Comparison of ENCODE assay signal across 9 cellular contexts in the genomic region with DNA sequence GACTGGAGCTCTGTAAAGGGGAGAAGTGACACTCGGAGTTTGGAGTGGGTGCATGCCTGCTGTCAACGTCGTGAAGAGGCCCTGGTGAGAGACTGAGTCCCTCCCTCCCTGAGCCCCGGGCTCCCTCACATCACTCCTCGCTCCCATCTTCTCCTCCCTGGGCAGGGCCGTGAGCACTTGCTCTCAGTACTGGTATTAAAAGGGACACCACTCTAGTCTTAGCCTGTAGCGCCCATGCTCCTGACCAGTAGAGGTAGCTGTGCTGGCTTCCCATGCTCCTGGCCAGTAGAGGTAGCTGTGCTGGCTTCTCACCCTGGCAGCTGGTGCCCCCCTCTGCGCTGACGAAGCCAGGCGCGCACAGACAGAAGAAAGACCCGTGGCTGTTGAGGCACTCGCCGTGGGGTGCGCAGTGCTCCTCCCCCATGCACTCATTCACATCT. TPM values are rescaled to one million over a fixed set of nuclear protein-coding genes. Genes with fewer than 3 reads are reported as not detected.
A peak's percentile ranks its signal among the peaks of the same experiment; 100 is the strongest.
DNase-seq lines count a peak whose midpoint lies in the region; ATAC-seq and TF ChIP-seq lines count a peak whose summit lies in the region.
"Had no signal": no experiment of that assay in that cellular context is flagged by ENCODE, and none has a peak within 500 bp of the region (broad histone marks: within the 10 kb centered on the region; RNA-seq: fewer than 3 reads in every experiment).

No MANE protein-coding gene starts in this region.

- H2AFZ ChIP-seq in OCI-LY1 (ENCODE audit: low read length): no peak overlapping the region

- no peaks in the 10 kb centered on the region for H3F3A ChIP-seq in OCI-LY1 (ENCODE audit: insufficient read depth, low read length)

- no peaks in the 10 kb centered on the region for H4K20me1 ChIP-seq in OCI-LY1 (ENCODE audit: insufficient read depth, low read length)

- H3K27ac Mint-ChIP-seq in activated naive CD8-positive, alpha-beta T cell treated with anti-CD3 and anti-CD28 coated beads, Interleukin-2, amount 10 ng/mL, durations not matched to agents 7 days and 5 days: no peak overlapping the region
- no peak overlapping the region for H3K27ac Mint-ChIP-seq in activated naive CD8-positive, alpha-beta T cell treated with anti-CD3 and anti-CD28 coated beads for 36 hours
- H3K27ac Mint-ChIP-seq in stimulated activated effector memory CD8-positive, alpha-beta T cell treated with anti-CD3 and anti-CD28 coated beads, Interleukin-12 subunit alpha, Interleukin-12 subunit beta, amount 100 ng/mL, for 72 hours: no peak overlapping the region

- H3K4me1 Mint-ChIP-seq in activated naive CD8-positive, alpha-beta T cell treated with anti-CD3 and anti-CD28 coated beads, Interleukin-2, amount 10 ng/mL, durations not matched to agents 7 days and 5 days: no peaks in the 10 kb centered on the region
- no peaks in the 10 kb centered on the region for H3K4me1 Mint-ChIP-seq in activated naive CD8-positive, alpha-beta T cell treated with anti-CD3 and anti-CD28 coated beads for 36 hours
- peaks cover 5% of the 10 kb centered on the region for H3K4me1 Mint-ChIP-seq in stimulated activated effector memory CD8-positive, alpha-beta T cell treated with anti-CD3 and anti-CD28 coated beads, Interleukin-12 subunit alpha, Interleukin-12 subunit beta, amount 100 ng/mL, for 72 hours

- peak; percentile 20 for DNase-seq in activated naive CD8-positive, alpha-beta T cell treated with anti-CD3 and anti-CD28 coated beads, Interleukin-2, amount 10 ng/mL, durations not matched to agents 7 days and 5 days
- no peak for DNase-seq in activated naive CD8-positive, alpha-beta T cell treated with anti-CD3 and anti-CD28 coated beads for 36 hours
- no peak for DNase-seq in epithelial cell of proximal tubule (ENCODE audit: low read depth)
- DNase-seq in spleen: peak; percentile 51
- no peak for DNase-seq in esophagus squamous epithelium (lab: John Stamatoyannopoulos, UW)
- DNase-seq in stimulated activated effector memory CD8-positive, alpha-beta T cell treated with anti-CD3 and anti-CD28 coated beads, Interleukin-12 subunit alpha, Interleukin-12 subunit beta, amount 100 ng/mL, for 72 hours (ENCODE audit: low spot score in 2 of 2): no peak
- DNase-seq in middle frontal gyrus (ENCODE audit: extremely low spot score, low spot score): no peak
- DNase-seq: NCI-H226 had no signal

- no peaks in the 10 kb centered on the region for H3K9me2 ChIP-seq in OCI-LY1 (ENCODE audit: low read depth, low read length)

- no peaks in the 10 kb centered on the region for H3K9me3 Mint-ChIP-seq in activated naive CD8-positive, alpha-beta T cell treated with anti-CD3 and anti-CD28 coated beads, Interleukin-2, amount 10 ng/mL, durations not matched to agents 7 days and 5 days
- no peaks in the 10 kb centered on the region for H3K9me3 Mint-ChIP-seq in activated naive CD8-positive, alpha-beta T cell treated with anti-CD3 and anti-CD28 coated beads for 36 hours
- no peaks in the 10 kb centered on the region for H3K9me3 Mint-ChIP-seq in stimulated activated effector memory CD8-positive, alpha-beta T cell treated with anti-CD3 and anti-CD28 coated beads, Interleukin-12 subunit alpha, Interleukin-12 subunit beta, amount 100 ng/mL, for 72 hours

- POLR2A ChIA-PET in activated naive CD8-positive, alpha-beta T cell treated with anti-CD3 and anti-CD28 coated beads, Interleukin-2, amount 10 ng/mL, durations not matched to agents 7 days and 5 days (lab: Charles Lee): no interaction called here

- H3K4me3 ChIP-seq in OCI-LY1 (ENCODE audit: low read depth, low read length, poor library complexity, severe bottlenecking) (no peak overlapping the region), epithelial cell of proximal tubule (ENCODE audit: low read depth, low read length) (no peak overlapping the region), spleen (no peak overlapping the region), esophagus squamous epithelium (no peak overlapping the region)

- TF ChIP-seq CTCF in OCI-LY1 (IDR thresholded peaks at IDR 0.05; ENCODE audit: low read length): peak; percentile 13; the same call in 1 of the 2 replicates
- peak; percentile 64 for TF ChIP-seq CTCF in epithelial cell of proximal tubule (conservative IDR thresholded peaks at IDR 0.05; ENCODE audit: low read depth, low read length)
- TF ChIP-seq CTCF in spleen (IDR thresholded peaks at IDR 0.05 in 8 of 11, conservative IDR thresholded peaks at IDR 0.05 in 3 of 11): no peak
- TF ChIP-seq CTCF in esophagus squamous epithelium (IDR thresholded peaks at IDR 0.05): no peak

- H3K9me3 ChIP-seq in OCI-LY1 (ENCODE audit: low read length) (no peaks in the 10 kb centered on the region), spleen (no peaks in the 10 kb centered on the region), esophagus squamous epithelium (no peaks in the 10 kb centered on the region)

- 52 to 64% (median 59%) methylated on average over 15 of the region's 15 CpGs for WGBS in spleen, 5 donors
- WGBS in esophagus squamous epithelium, 2 donors: 64 to 80% methylated on average over 1 to 7 of the region's 15 CpGs

- no peak for ATAC-seq in activated naive CD8-positive, alpha-beta T cell treated with anti-CD3 and anti-CD28 coated beads, Interleukin-2, amount 10 ng/mL, durations not matched to agents 7 days and 5 days (ENCODE audit: low read depth)
- ATAC-seq in stimulated activated effector memory CD8-positive, alpha-beta T cell treated with anti-CD3 and anti-CD28 coated beads, Interleukin-12 subunit alpha, Interleukin-12 subunit beta, amount 100 ng/mL, for 72 hours: no peak

- TF ChIP-seq POLR2A in spleen (IDR thresholded peaks at IDR 0.05) (no peak), esophagus squamous epithelium (IDR thresholded peaks at IDR 0.05) (no peak)

- H3K27me3 Mint-ChIP-seq in activated naive CD8-positive, alpha-beta T cell treated with anti-CD3 and anti-CD28 coated beads, Interleukin-2, amount 10 ng/mL, durations not matched to agents 7 days and 5 days: peaks cover 17% of the 10 kb centered on the region
- H3K27me3 Mint-ChIP-seq in activated naive CD8-positive, alpha-beta T cell treated with anti-CD3 and anti-CD28 coated beads for 36 hours: peaks cover 13% of the 10 kb centered on the region

- no peaks in the 10 kb centered on the region for H3K79me2 ChIP-seq in OCI-LY1 (ENCODE audit: insufficient read depth, low read length)

- no peak overlapping the region for H3K4me2 ChIP-seq in OCI-LY1 (ENCODE audit: low read length)

- no peak overlapping the region for H3K4me3 Mint-ChIP-seq in activated naive CD8-positive, alpha-beta T cell treated with anti-CD3 and anti-CD28 coated beads, Interleukin-2, amount 10 ng/mL, durations not matched to agents 7 days and 5 days
- no peak overlapping the region for H3K4me3 Mint-ChIP-seq in activated naive CD8-positive, alpha-beta T cell treated with anti-CD3 and anti-CD28 coated beads for 36 hours
- no peak overlapping the region for H3K4me3 Mint-ChIP-seq in stimulated activated effector memory CD8-positive, alpha-beta T cell treated with anti-CD3 and anti-CD28 coated beads, Interleukin-12 subunit alpha, Interleukin-12 subunit beta, amount 100 ng/mL, for 72 hours

- no peaks in the 10 kb centered on the region for H3K36me3 Mint-ChIP-seq in activated naive CD8-positive, alpha-beta T cell treated with anti-CD3 and anti-CD28 coated beads, Interleukin-2, amount 10 ng/mL, durations not matched to agents 7 days and 5 days
- no peaks in the 10 kb centered on the region for H3K36me3 Mint-ChIP-seq in activated naive CD8-positive, alpha-beta T cell treated with anti-CD3 and anti-CD28 coated beads for 36 hours
- H3K36me3 Mint-ChIP-seq in stimulated activated effector memory CD8-positive, alpha-beta T cell treated with anti-CD3 and anti-CD28 coated beads, Interleukin-12 subunit alpha, Interleukin-12 subunit beta, amount 100 ng/mL, for 72 hours: no peaks in the 10 kb centered on the region

- H3K36me3 ChIP-seq in OCI-LY1 (ENCODE audit: insufficient read depth, low read length): no peaks in the 10 kb centered on the region
- no peaks in the 10 kb centered on the region for H3K36me3 ChIP-seq in spleen
- peaks cover 0 to 87% (median 5%) of the 10 kb centered on the region in 3 donors for H3K36me3 ChIP-seq in esophagus squamous epithelium

- no peaks in the 10 kb centered on the region for H3K4me1 ChIP-seq in OCI-LY1 (ENCODE audit: insufficient read depth, low read length, severe bottlenecking)
- peaks cover 0 to 15% (median 8%) of the 10 kb centered on the region in 6 donors for H3K4me1 ChIP-seq in spleen
- H3K4me1 ChIP-seq in esophagus squamous epithelium: peaks cover 0 to 15% (median 4%) of the 10 kb centered on the region in 3 donors

- intact Hi-C loops in spleen (cut with DNase I; ENCODE audit: low total_unique reads) (no loop called here), esophagus squamous epithelium (cut with DNase I) (no loop called here)

- no peak overlapping the region for H3K27ac ChIP-seq in OCI-LY1 (ENCODE audit: low read depth, low read length, poor library complexity, severe bottlenecking)
- no peak overlapping the region for H3K27ac ChIP-seq in spleen
- H3K27ac ChIP-seq in esophagus squamous epithelium: no peak overlapping the region

- H3K27me3 ChIP-seq in OCI-LY1 (ENCODE audit: insufficient read depth, low read length): no peaks in the 10 kb centered on the region
- H3K27me3 ChIP-seq in spleen (replicated peaks in 1 of 7): peaks cover 0 to 20% (median 0%) of the 10 kb centered on the region in 7 donors
- H3K27me3 ChIP-seq in esophagus squamous epithelium: no peaks in the 10 kb centered on the region

- H3K9ac ChIP-seq in OCI-LY1 (ENCODE audit: low read length): no peak overlapping the region

RNA-seq across cellular contexts. Expression of a gene that starts 14.7 kb away (rescaled TPM):
- 10 to 100 TPM; 31.2 to 34.5 TPM for total RNA-seq in activated naive CD8-positive, alpha-beta T cell treated with anti-CD3 and anti-CD28 coated beads, Interleukin-2, amount 10 ng/mL, durations not matched to agents 7 days and 5 days
- 10 to 100 TPM; 29.7 to 31.0 TPM for total RNA-seq in activated naive CD8-positive, alpha-beta T cell treated with anti-CD3 and anti-CD28 coated beads for 36 hours
- total RNA-seq in epithelial cell of proximal tubule: 41.6 and 50.3 TPM in 2 replicates
- total RNA-seq in spleen: 10 to 100 TPM; 11.7 to 24.7 (median 19.0) TPM
- polyA plus RNA-seq in spleen: 10 to 100 TPM; 25.8 to 28.9 (median 26.0) TPM
- total RNA-seq in esophagus squamous epithelium: 10 to 100 TPM in 1 of 4 donors, 1 to 10 TPM in 3; 4.6 to 15.1 (median 6.2) TPM

RNA-seq across cellular contexts. Expression of a gene that starts 15.2 kb away (rescaled TPM):
- 10 to 100 TPM; 39.5 to 42.1 TPM for total RNA-seq in activated naive CD8-positive, alpha-beta T cell treated with anti-CD3 and anti-CD28 coated beads, Interleukin-2, amount 10 ng/mL, durations not matched to agents 7 days and 5 days
- total RNA-seq in activated naive CD8-positive, alpha-beta T cell treated with anti-CD3 and anti-CD28 coated beads for 36 hours: 10 to 100 TPM; 12.5 to 14.2 TPM
- total RNA-seq in epithelial cell of proximal tubule (229 and 281 TPM in 2 replicates), spleen (100 to 1,000 TPM; 191 to 956 (median 322) TPM), esophagus squamous epithelium (100 to 1,000 TPM; 174 to 331 (median 251) TPM)
- 100 to 1,000 TPM; 202 to 299 (median 221) TPM for polyA plus RNA-seq in spleen

Comparison
In these comparisons a context has a peak if more than half of its experiments do, and no peak if none do; other contexts are left out.
1. DNase-seq: peak in activated naive CD8-positive, alpha-beta T cell treated with anti-CD3 and anti-CD28 coated beads, Interleukin-2, amount 10 ng/mL, durations not matched to agents 7 days and 5 days (single experiment) and spleen (single experiment); none in activated naive CD8-positive, alpha-beta T cell treated with anti-CD3 and anti-CD28 coated beads for 36 hours (single experiment), epithelial cell of proximal tubule (single experiment), esophagus squamous epithelium (single experiment), stimulated activated effector memory CD8-positive, alpha-beta T cell treated with anti-CD3 and anti-CD28 coated beads, Interleukin-12 subunit alpha, Interleukin-12 subunit beta, amount 100 ng/mL, for 72 hours (0 of 2) and middle frontal gyrus (single experiment).
2. CTCF ChIP-seq: peak in OCI-LY1 (single experiment) and epithelial cell of proximal tubule (single experiment); none in spleen (0 of 11) and esophagus squamous epithelium (0 of 6).